Comparison of ENCODE assay signal across 9 cellular contexts in genomic region chr7:101243786-101244384, GRCh38. TPM values are rescaled to one million over a fixed set of nuclear protein-coding genes. Genes with fewer than 3 reads are reported as not detected.
DNase-seq lines count a peak whose midpoint lies in the region; ATAC-seq and TF ChIP-seq lines count a peak whose summit lies in the region.
"Had no signal": no experiment of that assay in that cellular context is flagged by ENCODE, and none has a peak within 500 bp of the region (broad histone marks: within the 10 kb centered on the region; RNA-seq: fewer than 3 reads in every experiment).

No MANE protein-coding gene starts in this region.

- no peak for TF ChIP-seq POLR2A in stomach (IDR thresholded peaks at IDR 0.05)

- 13 to 26% (median 16%) methylated on average over 17 to 27 of the region's 27 CpGs for WGBS in stomach, 5 donors

- DNase-seq in DMS114 treated with DMSO at 0.1 percent for 48 hours (lab: John Stamatoyannopoulos, UW; ENCODE audit: unreplicated experiment) (peak; percentile 48), astrocyte of the spinal cord (ENCODE audit: low read depth, low spot score) (no peak), kidney epithelial cell (ENCODE audit: low read depth) (no peak), stomach (no peak), NCI-H187 (lab: John Stamatoyannopoulos, UW) (no peak)
- no peak for DNase-seq in Jurkat, Clone E6-1 (ENCODE audit: low read depth, low spot score)

- H3K27ac ChIP-seq in stomach = peak overlapping the region; percentile 87 to 97 (median 95)

- no peaks in the 10 kb centered on the region for H3K27me3 ChIP-seq in kidney epithelial cell (ENCODE audit: control insufficient read depth, insufficient read depth, low read length)
- H3K27me3 ChIP-seq in stomach = no peaks in the 10 kb centered on the region

- H3K36me3 ChIP-seq in kidney epithelial cell (ENCODE audit: control insufficient read depth, insufficient read depth, low read length) = peaks cover 1% of the 10 kb centered on the region
- H3K36me3 ChIP-seq in stomach = peaks cover 17 to 47% (median 38%) of the 10 kb centered on the region in 4 donors

- TF ChIP-seq CTCF in astrocyte of the spinal cord (IDR thresholded peaks at IDR 0.05; ENCODE audit: low read depth, low read length) (no peak), kidney epithelial cell (IDR thresholded peaks at IDR 0.05; ENCODE audit: insufficient read depth, low read length, poor library complexity, severe bottlenecking) (no peak), stomach (IDR thresholded peaks at IDR 0.05) (no peak)

- ATAC-seq in HG02571 (IDR thresholded peaks at IDR 0.05; ENCODE audit: unreplicated experiment) (no peak), esophagus mucosa (no peak)

- intact Hi-C loops in stomach (cut with DNase I; ENCODE audit: low total_unique reads) = no loop called here

- H3K4me1 ChIP-seq in stomach = peaks cover 17 to 69% (median 59%) of the 10 kb centered on the region in 4 donors

- no peaks in the 10 kb centered on the region for H3K9me3 ChIP-seq in stomach

- H3K4me3 ChIP-seq in Jurkat, Clone E6-1 (ENCODE audit: low read length) = peak overlapping the region; percentile 99
- peak overlapping the region; percentile 94 for H3K4me3 ChIP-seq in astrocyte of the spinal cord (ENCODE audit: low read depth, low read length)
- H3K4me3 ChIP-seq in kidney epithelial cell (ENCODE audit: low read depth, low read length) = peak overlapping the region; percentile 77
- peak overlapping the region; percentile 74 to 94 (median 81) for H3K4me3 ChIP-seq in stomach

- in situ Hi-C loops in astrocyte of the spinal cord (cut with HindIII; ENCODE audit: low sequenced_read_pairs) = no loop called here

- no peak for TF ChIP-seq EP300 in stomach (IDR thresholded peaks at IDR 0.05)

RNA-seq across cellular contexts. Expression of gene FIS1, which starts 1.0 kb away (rescaled TPM):
- polyA plus RNA-seq in Jurkat, Clone E6-1 (2012; ENCODE audit: insufficient read depth, insufficient read length) = 125 TPM
- total RNA-seq in kidney epithelial cell (203 and 231 TPM in 2 replicates), stomach (100 to 1,000 TPM in 4 of 5 donors, 10 to 100 TPM in 1; 72.4 to 245 (median 192) TPM), esophagus mucosa (143 TPM)
- 100 to 1,000 TPM; 193 to 329 (median 284) TPM for polyA plus RNA-seq in stomach

RNA-seq across cellular contexts. Expression of gene CLDN15, which starts 6.3 kb away (rescaled TPM):
- 18.9 TPM for polyA plus RNA-seq in Jurkat, Clone E6-1 (2012; ENCODE audit: insufficient read depth, insufficient read length)
- total RNA-seq in kidney epithelial cell (4.8 and 10.3 TPM in 2 replicates), stomach (100 to 1,000 TPM in 1 of 5 donors, 10 to 100 TPM in 2, 1 to 10 TPM in 2; 1.2 to 131 (median 17.0) TPM), esophagus mucosa (2.9 TPM)
- 1 to 10 TPM; 4.2 to 7.6 (median 4.4) TPM for polyA plus RNA-seq in stomach

RNA-seq across cellular contexts. Expression of gene ZNHIT1, which starts 25.9 kb away (rescaled TPM):
- polyA plus RNA-seq in Jurkat, Clone E6-1 (2012; ENCODE audit: insufficient read depth, insufficient read length) = 83.0 TPM
- total RNA-seq in kidney epithelial cell (90.2 and 109 TPM in 2 replicates), stomach (100 to 1,000 TPM in 2 of 5 donors, 10 to 100 TPM in 3; 22.8 to 170 (median 61.3) TPM), esophagus mucosa (53.8 TPM)
- polyA plus RNA-seq in stomach = 100 to 1,000 TPM; 117 to 169 (median 165) TPM

RNA-seq across cellular contexts. Expression of gene PLOD3, which starts 26.5 kb away (rescaled TPM):
- polyA plus RNA-seq in Jurkat, Clone E6-1 (2012; ENCODE audit: insufficient read depth, insufficient read length) = 14.3 TPM
- total RNA-seq in kidney epithelial cell (95.6 and 102 TPM in 2 replicates), stomach (100 to 1,000 TPM in 1 of 5 donors, 10 to 100 TPM in 4; 23.1 to 260 (median 46.7) TPM), esophagus mucosa (10.6 TPM)
- polyA plus RNA-seq in stomach = 10 to 100 TPM; 12.4 to 32.4 (median 30.1) TPM

RNA-seq across cellular contexts. Expression of gene MOGAT3, which starts 43.0 kb away (rescaled TPM):
- not detected for polyA plus RNA-seq in Jurkat, Clone E6-1 (2012; ENCODE audit: insufficient read depth, insufficient read length)
- total RNA-seq in kidney epithelial cell (not detected in 2 replicates), stomach (1 to 10 TPM in 2 of 5 donors, not detected in 3; 1.7 to 2.3 TPM), esophagus mucosa (not detected)
- not detected for polyA plus RNA-seq in stomach
- total RNA-seq: T-helper 1 cell treated with Interleukin-12 subunit alpha and Interleukin-12 subunit beta and Interleukin-4 antibody, amounts not matched to agents 30 ng/mL and 1 ng/mL, for 36 hours had no signal
